Comparison of ENCODE assay signal across 8 cellular contexts in the genomic region with DNA sequence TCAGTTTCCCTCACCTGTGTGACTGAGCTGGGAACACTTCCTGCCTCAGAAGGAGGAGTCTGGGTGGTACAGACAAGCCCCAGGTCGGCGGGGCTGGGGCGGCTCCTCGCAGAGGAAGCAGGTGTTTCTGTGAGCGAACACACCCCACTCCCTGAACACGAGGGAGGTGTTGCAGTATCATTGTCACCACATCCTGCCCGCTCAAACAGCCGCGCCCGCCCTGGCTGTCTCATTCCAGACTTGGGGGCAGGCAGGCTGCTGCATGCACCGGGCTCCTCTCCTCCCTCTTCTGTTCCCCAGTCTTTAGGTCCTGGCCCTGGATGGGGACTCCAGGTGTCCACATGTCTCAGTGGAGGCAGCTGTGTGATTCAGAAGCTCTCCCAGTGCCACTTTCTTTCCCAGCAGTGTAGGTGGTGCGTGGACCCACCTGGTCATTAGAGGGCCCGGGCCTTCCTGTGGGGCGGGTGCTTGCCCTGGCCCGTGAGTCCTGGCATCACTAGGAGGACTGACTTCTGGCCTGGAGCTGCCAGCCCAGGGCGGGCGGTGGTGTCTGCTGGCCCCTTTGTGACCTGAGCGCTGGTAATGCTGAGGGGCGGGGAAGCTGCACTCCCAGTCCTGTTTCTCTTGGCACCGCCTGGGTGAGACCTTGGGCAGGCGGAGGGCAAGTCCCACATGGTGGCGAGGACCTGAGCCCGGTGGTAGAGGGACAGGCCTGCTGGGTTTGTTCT. TPM values are rescaled to one million over a fixed set of nuclear protein-coding genes. Genes with fewer than 3 reads are reported as not detected.
A peak's percentile ranks its signal among the peaks of the same experiment; 100 is the strongest.
DNase-seq lines count a peak whose midpoint lies in the region; ATAC-seq, FAIRE-seq and TF ChIP-seq lines count a peak whose summit lies in the region.

No MANE protein-coding gene starts in this region.

- intact Hi-C loops in activated CD4-positive, alpha-beta T cell treated with anti-CD3 and anti-CD28 coated beads for 36 hours (cut with DNase I, micrococcal nuclease): loop anchor here (1.0 to 2.0 kb wide), 3 partner anchors 20 to 44 kb away; a partner anchor contains a TSS

- DNase-seq in A549 (ENCODE audit: low read depth in 1 of 2, low spot score in 1 of 2): no peak
- DNase-seq in GM19239 (ENCODE audit: insufficient read length, low spot score): peak; percentile 84
- peak; percentile 92 for DNase-seq in activated CD4-positive, alpha-beta T cell treated with anti-CD3 and anti-CD28 coated beads for 36 hours
- peak; percentile 71 to 76 (median 73) for DNase-seq in effector memory CD4-positive, alpha-beta T cell
- DNase-seq in stimulated activated CD4-positive, alpha-beta T cell treated with anti-CD3 and anti-CD28 coated beads, Interleukin-15, amount 100 ng/mL, for 24 hours: peak; percentile 91
- no peak for DNase-seq in EL
- DNase-seq in globus pallidus (ENCODE audit: low spot score): no peak

- H3K4me1 Mint-ChIP-seq in activated CD4-positive, alpha-beta T cell treated with anti-CD3 and anti-CD28 coated beads for 36 hours: peaks cover 68% of the 10 kb centered on the region

- TF ChIP-seq POLR2A in A549 (IDR thresholded peaks at IDR 0.05; ENCODE audit: low read length): no peak

- H3K36me3 Mint-ChIP-seq in activated CD4-positive, alpha-beta T cell treated with anti-CD3 and anti-CD28 coated beads for 36 hours (ENCODE audit: low read depth): peaks cover 8% of the 10 kb centered on the region

- CTCF ChIA-PET in A549 (lab: Yijun Ruan, JAX): interaction anchor here (3.3 kb wide), 1 partner anchor 25 kb away, joined by 22 read pairs; no protein-coding TSS in a partner anchor
- CTCF ChIA-PET in activated CD4-positive, alpha-beta T cell treated with anti-CD3 and anti-CD28 coated beads for 36 hours (lab: Charles Lee): interaction anchor here (1.5 kb wide), 1 partner anchor 23 kb away, joined by 4 read pairs; no protein-coding TSS in a partner anchor

- H3K9me3 ChIP-seq in A549: no peaks in the 10 kb centered on the region
- H3K9me3 ChIP-seq in effector memory CD4-positive, alpha-beta T cell (ENCODE audit: control insufficient read depth, low read length): no peaks in the 10 kb centered on the region

- H3K27me3 ChIP-seq in effector memory CD4-positive, alpha-beta T cell (replicated peaks; ENCODE audit: control insufficient read depth, insufficient read depth, low read length, poor library complexity, severe bottlenecking): no peaks in the 10 kb centered on the region

- peak overlapping the region; percentile 21 for H3K4me3 Mint-ChIP-seq in activated CD4-positive, alpha-beta T cell treated with anti-CD3 and anti-CD28 coated beads for 36 hours

- H3K4me3 ChIP-seq in A549: no peak overlapping the region
- H3K4me3 ChIP-seq in effector memory CD4-positive, alpha-beta T cell (ENCODE audit: insufficient read depth, low read depth, low read length, poor library complexity, severe bottlenecking): peak overlapping the region; percentile 48

- 75% methylated on average over 16 of the region's 23 CpGs for WGBS in A549 (ENCODE audit: missing lambda C conversion rate)

- H3K27ac ChIP-seq in A549: peak overlapping the region; percentile 57 to 63
- H3K27ac ChIP-seq in effector memory CD4-positive, alpha-beta T cell (ENCODE audit: insufficient read depth, low read length, poor library complexity, severe bottlenecking): peak overlapping the region; percentile 82

- no peaks in the 10 kb centered on the region for H3K27me3 Mint-ChIP-seq in activated CD4-positive, alpha-beta T cell treated with anti-CD3 and anti-CD28 coated beads for 36 hours

- TF ChIP-seq EP300 in A549 (IDR thresholded peaks at IDR 0.05): no peak

- TF ChIP-seq RAD21 in A549 (conservative IDR thresholded peaks at IDR 0.05 in 1 of 2, IDR thresholded peaks at IDR 0.05 in 1 of 2): no peak

- no peak for TF ChIP-seq CTCF in A549 (IDR thresholded peaks at IDR 0.05)

- ATAC-seq in A549 (peak; percentile 15 to 28; a peak in 5 of 6 replicates), HG03521 (IDR thresholded peaks at IDR 0.05; ENCODE audit: unreplicated experiment) (peak; percentile 75)
- peak; percentile 86 for ATAC-seq in activated CD4-positive, alpha-beta T cell treated with anti-CD3 and anti-CD28 coated beads for 36 hours

- POLR2A ChIA-PET in A549 (lab: Yijun Ruan, JAX): interaction anchor here (0.5 kb wide), 1 partner anchor 25 kb away, joined by 4 read pairs; no protein-coding TSS in a partner anchor
- POLR2A ChIA-PET in activated CD4-positive, alpha-beta T cell treated with anti-CD3 and anti-CD28 coated beads for 36 hours (lab: Charles Lee): no interaction called here

- FAIRE-seq in A549 (lab: Jason Lieb, UNC): no peak
- FAIRE-seq in GM19239 (lab: Jason Lieb, UNC): peak; percentile 82

- no peaks in the 10 kb centered on the region for H3K9me3 Mint-ChIP-seq in activated CD4-positive, alpha-beta T cell treated with anti-CD3 and anti-CD28 coated beads for 36 hours (ENCODE audit: low read depth)

- peak overlapping the region; percentile 16; the same call in 1 of the 3 replicates for H3K4me2 ChIP-seq in A549

- peaks cover 47% of the 10 kb centered on the region for H3K4me1 ChIP-seq in A549
- peaks cover 70% of the 10 kb centered on the region for H3K4me1 ChIP-seq in effector memory CD4-positive, alpha-beta T cell (ENCODE audit: control insufficient read depth, insufficient read depth, low read length, poor library complexity, severe bottlenecking)

- peak overlapping the region; percentile 86 for H3K27ac Mint-ChIP-seq in activated CD4-positive, alpha-beta T cell treated with anti-CD3 and anti-CD28 coated beads for 36 hours

- peaks cover 7% of the 10 kb centered on the region for H3K36me3 ChIP-seq in effector memory CD4-positive, alpha-beta T cell (ENCODE audit: control insufficient read depth, insufficient read depth, low read length)

TF ChIP-seq in A549, 52 proteins besides CTCF, POLR2A, EP300 and RAD21 (continues in another document):
- no peak for TF ChIP-seq PHF8 (IDR thresholded peaks at IDR 0.05; ENCODE audit: borderline replicate concordance, low read depth)
- TF ChIP-seq BHLHE40 (IDR thresholded peaks at IDR 0.05; ENCODE audit: low read depth, low read length): no peak
- TF ChIP-seq MAFK (IDR thresholded peaks at IDR 0.05; ENCODE audit: partially characterized antibody): no peak
- no peak for TF ChIP-seq NR3C1 (IDR thresholded peaks at IDR 0.05)
- no peak for TF ChIP-seq NPAS2 (CRISPR knock-in tag; IDR thresholded peaks at IDR 0.05; ENCODE audit: borderline replicate concordance)
- TF ChIP-seq JUNB (IDR thresholded peaks at IDR 0.05): no peak
- TF ChIP-seq, protein P1, sequence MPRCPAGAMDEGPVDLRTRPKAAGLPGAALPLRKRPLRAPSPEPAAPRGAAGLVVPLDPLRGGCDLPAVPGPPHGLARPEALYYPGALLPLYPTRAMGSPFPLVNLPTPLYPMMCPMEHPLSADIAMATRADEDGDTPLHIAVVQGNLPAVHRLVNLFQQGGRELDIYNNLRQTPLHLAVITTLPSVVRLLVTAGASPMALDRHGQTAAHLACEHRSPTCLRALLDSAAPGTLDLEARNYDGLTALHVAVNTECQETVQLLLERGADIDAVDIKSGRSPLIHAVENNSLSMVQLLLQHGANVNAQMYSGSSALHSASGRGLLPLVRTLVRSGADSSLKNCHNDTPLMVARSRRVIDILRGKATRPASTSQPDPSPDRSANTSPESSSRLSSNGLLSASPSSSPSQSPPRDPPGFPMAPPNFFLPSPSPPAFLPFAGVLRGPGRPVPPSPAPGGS (IDR thresholded peaks at IDR 0.05): no peak
- no peak for TF ChIP-seq ZFP36 (IDR thresholded peaks at IDR 0.05; ENCODE audit: borderline replicate concordance, partially characterized antibody)
- TF ChIP-seq CHD2 (IDR thresholded peaks at IDR 0.05; ENCODE audit: low read length, partially characterized antibody): no peak

RNA-seq across cellular contexts. Expression of a gene that starts 18.3 kb away (rescaled TPM):
- polyA plus RNA-seq in A549 (2011; rRNA removed): 0.12 TPM in 1 of 2 replicates, not detected in the other
- polyA plus RNA-seq in A549 (2012; cell fraction: cytosol; rRNA removed): 0.05 and 0.06 TPM in 2 replicates
- polyA plus RNA-seq in A549 (2012; cell fraction: nucleus; rRNA removed): 0.28 TPM in 1 of 2 replicates, not detected in the other
- polyA plus RNA-seq in A549 (2017; fragmentation: RNase III; extraction: RNeasy Plus Mini Kit Qiagen cat#74134 plus additional on column Dnase treatment): 0.12 TPM in 1 of 3 replicates, not detected in the others
- not detected in 2 replicates for polyA minus RNA-seq in A549 (2011; rRNA and poly(A)+ RNA removed)
- under 1 TPM; 0.21 to 0.44 TPM for total RNA-seq in activated CD4-positive, alpha-beta T cell treated with anti-CD3 and anti-CD28 coated beads for 36 hours

RNA-seq across cellular contexts. Expression of a gene that starts 20.6 kb away (rescaled TPM):
- polyA plus RNA-seq in A549 (2011; rRNA removed) (25.9 and 29.2 TPM in 2 replicates), A549 (2017; fragmentation: RNase III; extraction: RNeasy Plus Mini Kit Qiagen cat#74134 plus additional on column Dnase treatment) (22.6 to 23.1 TPM (median 22.9 TPM) in 3 replicates)
- polyA plus RNA-seq in A549 (2012; cell fraction: cytosol; rRNA removed): 45.0 and 55.2 TPM in 2 replicates
- polyA plus RNA-seq in A549 (2012; cell fraction: nucleus; rRNA removed): 44.2 and 52.1 TPM in 2 replicates
- 45.9 and 47.6 TPM in 2 replicates for polyA minus RNA-seq in A549 (2011; rRNA and poly(A)+ RNA removed)
- total RNA-seq in activated CD4-positive, alpha-beta T cell treated with anti-CD3 and anti-CD28 coated beads for 36 hours: 10 to 100 TPM; 14.9 to 15.5 TPM

RNA-seq across cellular contexts. Expression of a gene that starts 20.8 kb away (rescaled TPM):
- polyA plus RNA-seq in A549 (2011; rRNA removed) (10.0 and 12.2 TPM in 2 replicates), A549 (2017; fragmentation: RNase III; extraction: RNeasy Plus Mini Kit Qiagen cat#74134 plus additional on column Dnase treatment) (8.1 to 9.6 TPM (median 8.4 TPM) in 3 replicates)
- polyA plus RNA-seq in A549 (2012; cell fraction: cytosol; rRNA removed): 13.5 and 15.8 TPM in 2 replicates
- 46.1 and 48.0 TPM in 2 replicates for polyA plus RNA-seq in A549 (2012; cell fraction: nucleus; rRNA removed)
- polyA minus RNA-seq in A549 (2011; rRNA and poly(A)+ RNA removed): 10.8 and 12.8 TPM in 2 replicates
- total RNA-seq in activated CD4-positive, alpha-beta T cell treated with anti-CD3 and anti-CD28 coated beads for 36 hours: 10 to 100 TPM; 14.8 to 18.5 TPM

RNA-seq across cellular contexts. Expression of a gene that starts 44.9 kb away (rescaled TPM):
- 25.4 and 27.8 TPM in 2 replicates for polyA plus RNA-seq in A549 (2011; rRNA removed)
- polyA plus RNA-seq in A549 (2012; cell fraction: cytosol; rRNA removed): 23.8 and 34.1 TPM in 2 replicates
- 37.4 and 40.1 TPM in 2 replicates for polyA plus RNA-seq in A549 (2012; cell fraction: nucleus; rRNA removed)
- polyA plus RNA-seq in A549 (2017; fragmentation: RNase III; extraction: RNeasy Plus Mini Kit Qiagen cat#74134 plus additional on column Dnase treatment): 19.9 to 22.8 TPM (median 22.2 TPM) in 3 replicates
- polyA minus RNA-seq in A549 (2011; rRNA and poly(A)+ RNA removed): 36.7 and 51.3 TPM in 2 replicates
- total RNA-seq in activated CD4-positive, alpha-beta T cell treated with anti-CD3 and anti-CD28 coated beads for 36 hours: 1 to 10 TPM; 4.8 to 5.0 TPM

RNA-seq across cellular contexts. Expression of a gene that starts 45.0 kb away (rescaled TPM):
- polyA plus RNA-seq in A549 (2011; rRNA removed) (52.3 and 62.1 TPM in 2 replicates), A549 (2017; fragmentation: RNase III; extraction: RNeasy Plus Mini Kit Qiagen cat#74134 plus additional on column Dnase treatment) (29.2 to 37.9 TPM (median 33.2 TPM) in 3 replicates)
- polyA plus RNA-seq in A549 (2012; cell fraction: cytosol; rRNA removed): 62.7 and 67.5 TPM in 2 replicates
- polyA plus RNA-seq in A549 (2012; cell fraction: nucleus; rRNA removed): 107 and 133 TPM in 2 replicates
- 176 and 187 TPM in 2 replicates for polyA minus RNA-seq in A549 (2011; rRNA and poly(A)+ RNA removed)
- 100 to 1,000 TPM; 102 to 124 TPM for total RNA-seq in activated CD4-positive, alpha-beta T cell treated with anti-CD3 and anti-CD28 coated beads for 36 hours

Comparison
In these comparisons a context has a peak if more than half of its experiments do, and no peak if none do; other contexts are left out.
1. ATAC-seq: peak in every context shown above with its lines; median percentile 86 in activated CD4-positive, alpha-beta T cell treated with anti-CD3 and anti-CD28 coated beads for 36 hours; 75 in HG03521; 22 in A549.
2. DNase-seq: peak in GM19239 (single experiment), activated CD4-positive, alpha-beta T cell treated with anti-CD3 and anti-CD28 coated beads for 36 hours (single experiment), effector memory CD4-positive, alpha-beta T cell (3 of 3) and stimulated activated CD4-positive, alpha-beta T cell treated with anti-CD3 and anti-CD28 coated beads, Interleukin-15, amount 100 ng/mL, for 24 hours (single experiment); none in A549 (0 of 2), EL (single experiment) and globus pallidus (single experiment).